In genomic region chr10:34580643-34581042, GRCh38 we compare ENCODE assay signal across 11 cellular contexts.
A peak's percentile ranks its signal among the peaks of the same experiment; 100 is the strongest.
DNase-seq lines count a peak whose midpoint lies in the region; ATAC-seq, FAIRE-seq and TF ChIP-seq lines count a peak whose summit lies in the region.
"Had no signal": no experiment of that assay in that cellular context is flagged by ENCODE, and none has a peak within 500 bp of the region (broad histone marks: within the 10 kb centered on the region; RNA-seq: fewer than 3 reads in every experiment).

No MANE protein-coding gene starts in this region.

- POLR2A ChIA-PET in IMR-90 (lab: Charles Lee; ENCODE audit: unreplicated experiment), result no interaction called here

- CTCF ChIA-PET in IMR-90 (lab: Yijun Ruan, JAX), result no interaction called here

- H3K36me3 ChIP-seq in IMR-90 (ENCODE audit: control insufficient read depth, insufficient read depth, low read length) (no peaks in the 10 kb centered on the region), bronchial epithelial cell (ENCODE audit: control insufficient read depth, insufficient read depth, low read length) (no peaks in the 10 kb centered on the region), left lung (no peaks in the 10 kb centered on the region)

- H3K9me3 ChIP-seq in IMR-90 (ENCODE audit: control insufficient read depth, insufficient read depth, low read length) (no peaks in the 10 kb centered on the region), left lung (no peaks in the 10 kb centered on the region)

- no peak overlapping the region for H2AFZ ChIP-seq in IMR-90 (replicated peaks; ENCODE audit: low read length, poor library complexity)
- H2AFZ ChIP-seq: parathyroid adenoma had no signal

- DNase-seq in ACHN (peak; percentile 48), IMR-90 (peak; percentile 63), bronchial epithelial cell (ENCODE audit: low read depth) (peak; percentile 89), left lung (no peak), NCI-H526 (lab: John Stamatoyannopoulos, UW) (no peak)
- no peak for DNase-seq in central memory CD4-positive, alpha-beta T cell
- DNase-seq: activated CD4-positive, alpha-beta T cell treated with anti-CD3 and anti-CD28 coated beads for 4 hours; effector memory CD4-positive, alpha-beta T cell had no signal

- H4K8ac ChIP-seq in IMR-90 (ENCODE audit: low read depth in 2 of 2, low read length in 2 of 2), result no peak overlapping the region; a peak in 1 of 4 replicates

- H2AK5ac ChIP-seq in IMR-90 (ENCODE audit: low read depth, low read length), result no peak overlapping the region

- no peak for TF ChIP-seq POLR2A in IMR-90 (IDR thresholded peaks at IDR 0.05; ENCODE audit: low read depth, low read length)

- no peak overlapping the region for H2BK20ac ChIP-seq in IMR-90 (ENCODE audit: low read depth, low read length)

- TF ChIP-seq RAD21 in IMR-90 (IDR thresholded peaks at IDR 0.05; ENCODE audit: low read length), result no peak

- H3K18ac ChIP-seq in IMR-90 (ENCODE audit: low read depth, low read length), result no peak overlapping the region

- ATAC-seq in IMR-90 (ENCODE audit: low read depth) (no peak), left lung (peak; percentile 73), GM18907 (IDR thresholded peaks at IDR 0.05; ENCODE audit: unreplicated experiment) (no peak), HG02981 (IDR thresholded peaks at IDR 0.05; ENCODE audit: unreplicated experiment) (no peak)

- in situ Hi-C loops in ACHN (cut with HindIII; ENCODE audit: low pct_ligation_motif_present, low pct_unique_long_range_greater_than_20kb, low sequenced_read_pairs), result no loop called here
- in situ Hi-C loops in IMR-90 (cut with MboI; ENCODE audit: low sequenced_read_pairs), result no loop called here

- H3K4me2 ChIP-seq in IMR-90 (ENCODE audit: low read depth, low read length), result no peak overlapping the region

- no TSS peak for BruUV-seq in IMR-90 (replicated peaks; lab: Mats Ljungman, UMichigan)

- no peak overlapping the region for H3K4ac ChIP-seq in IMR-90 (ENCODE audit: low read depth, low read length)

- H4K20me1 ChIP-seq in IMR-90 (ENCODE audit: insufficient read depth, low read length), result 0 out of 2 replicates have a peak, but pooled peaks cover 3% of the 10 kb centered on the region

- no peak overlapping the region for H4K5ac ChIP-seq in IMR-90 (ENCODE audit: low read depth, low read length)

- no peak for FAIRE-seq in bronchial epithelial cell (lab: Jason Lieb, UNC)

- TF ChIP-seq CTCF in IMR-90 (conservative IDR thresholded peaks at IDR 0.05; ENCODE audit: low read depth, low read length) (no peak), bronchial epithelial cell (IDR thresholded peaks at IDR 0.05; ENCODE audit: insufficient read depth, low read length, severe bottlenecking) (no peak), left lung (IDR thresholded peaks at IDR 0.05) (no peak)

- H2BK15ac ChIP-seq in IMR-90 (ENCODE audit: low read depth, low read length), result no peak overlapping the region

- no peak overlapping the region for H4K91ac ChIP-seq in IMR-90 (ENCODE audit: insufficient read depth, low read depth, low read length)

- peaks cover 5 to 17% of the 10 kb centered on the region in 2 experiments; a peak in 2 of 4 replicates for H3K79me1 ChIP-seq in IMR-90 (ENCODE audit: low read depth in 1 of 2, low read length in 2 of 2)

- H3K9me1 ChIP-seq in IMR-90 (ENCODE audit: insufficient read depth, low read length), result peaks cover 11% of the 10 kb centered on the region

- dilution Hi-C loops in IMR-90 (cut with HindIII; ENCODE audit: low sequenced_read_pairs, unreplicated experiment), result no loop called here

- no peak overlapping the region for H3K14ac ChIP-seq in IMR-90 (replicated peaks; ENCODE audit: low read depth, low read length)

- no peak overlapping the region for H3K56ac ChIP-seq in IMR-90 (ENCODE audit: extremely low read depth, insufficient read depth, low read length)

- H3K4me1 ChIP-seq in IMR-90 (ENCODE audit: control insufficient read depth, insufficient read depth, low read length) (peaks cover 12% of the 10 kb centered on the region; the same call in 1 of the 2 replicates), left lung (peaks cover 0 to 9% of the 10 kb centered on the region in 2 donors)
- H3K4me1 ChIP-seq: parathyroid adenoma had no signal

- H2AK9ac ChIP-seq in IMR-90 (replicated peaks; ENCODE audit: low read depth, low read length, poor library complexity), result no peak overlapping the region

- H3K27ac ChIP-seq in IMR-90 (ENCODE audit: insufficient read depth, low read length), result no peak overlapping the region
- H3K27ac ChIP-seq in left lung, result no peak overlapping the region
- H3K27ac ChIP-seq: parathyroid adenoma had no signal

- intact Hi-C loops in IMR-90 (cut with micrococcal nuclease), result no loop called here
- intact Hi-C loops in left lung (cut with DNase I), result no loop called here

- H2BK120ac ChIP-seq in IMR-90 (ENCODE audit: low read depth, low read length), result no peak overlapping the region

- H3K27me3 ChIP-seq in IMR-90 (ENCODE audit: control insufficient read depth, insufficient read depth, low read length) (no peaks in the 10 kb centered on the region), bronchial epithelial cell (ENCODE audit: control insufficient read depth, insufficient read depth, low read length) (no peaks in the 10 kb centered on the region), left lung (no peaks in the 10 kb centered on the region)

- no peak overlapping the region for H2BK5ac ChIP-seq in IMR-90 (ENCODE audit: low read depth, low read length, poor library complexity, severe bottlenecking)

- WGBS in IMR-90 (ENCODE audit: extremely low coverage in 2 of 2, insufficient read length in 1 of 2), 2 experiments, result 14% methylated on average over 1 of the region's 3 CpGs; no CpG with 5 or more reads in 1 of the 2 experiments

- H3K4me3 ChIP-seq in IMR-90 (ENCODE audit: insufficient read depth, low read depth, low read length) (no peak overlapping the region), bronchial epithelial cell (ENCODE audit: low read depth, low read length) (no peak overlapping the region), left lung (no peak overlapping the region)

- H3K23ac ChIP-seq in IMR-90 (ENCODE audit: low read depth, low read length), result no peak overlapping the region

- H3K9ac ChIP-seq in IMR-90 (ENCODE audit: low read depth, low read length), result no peak overlapping the region
- H3K9ac ChIP-seq: parathyroid adenoma had no signal

TF ChIP-seq in IMR-90, 13 proteins besides CTCF, POLR2A, EP300 and RAD21:
- TF ChIP-seq CEBPB (IDR thresholded peaks at IDR 0.05; ENCODE audit: low read depth, low read length) (no peak), BHLHE40 (IDR thresholded peaks at IDR 0.05; ENCODE audit: low read depth, low read length) (no peak), NFE2L2 (IDR thresholded peaks at IDR 0.05; ENCODE audit: low read depth, low read length) (no peak), ELK1 (IDR thresholded peaks at IDR 0.05; ENCODE audit: borderline replicate concordance, low read depth, low read length) (no peak), MAFK (IDR thresholded peaks at IDR 0.05; ENCODE audit: low read depth, low read length) (peak; percentile 51; the same call in 1 of the 2 replicates)
TF ChIP-seq in IMR-90: peak in this region for 1.

Comparison
In these comparisons a context has a peak if more than half of its experiments do, and no peak if none do; other contexts are left out.
1. DNase-seq: peak in ACHN (single experiment), IMR-90 (single experiment) and bronchial epithelial cell (single experiment); none in left lung (0 of 2), NCI-H526 (0 of 2) and central memory CD4-positive, alpha-beta T cell (single experiment).